13 cellular contexts compared by ENCODE assay signal in genomic region chr19:41866284-41866683, GRCh38. TPM values are rescaled to one million over a fixed set of nuclear protein-coding genes. Genes with fewer than 3 reads are reported as not detected.
DNase-seq lines count a peak whose midpoint lies in the region; ATAC-seq, FAIRE-seq and TF ChIP-seq lines count a peak whose summit lies in the region.
"Had no signal": no experiment of that assay in that cellular context is flagged by ENCODE, and none has a peak within 500 bp of the region (broad histone marks: within the 10 kb centered on the region; RNA-seq: fewer than 3 reads in every experiment).

No MANE protein-coding gene starts in this region.

- CTCF ChIA-PET in CD4-positive, alpha-beta memory T cell (lab: Charles Lee; ENCODE audit: partially characterized antibody): interaction anchor here (8.8 kb wide), 1 partner anchor 8 kb away, joined by 125 read pairs; the partner anchor contains the start of gene CD79A
- CTCF ChIA-PET in activated B cell treated with CpG ODN at 0.5 μM for 24 hours (lab: Charles Lee): no interaction called here

- intact Hi-C loops in CD4-positive, alpha-beta memory T cell (cut with micrococcal nuclease): no loop called here
- intact Hi-C loops in activated B cell treated with CpG ODN at 0.5 μM for 24 hours (cut with micrococcal nuclease): no loop called here
- intact Hi-C loops in kidney (cut with DNase I): no loop called here

- peak in 1 of 5 donors; percentile 33 for DNase-seq in CD4-positive, alpha-beta memory T cell
- DNase-seq in GM23338 (ENCODE audit: low spot score) (no peak), activated B cell treated with CpG ODN at 0.5 μM for 24 hours (no peak), kidney (peak; percentile 17), SHP77 (lab: John Stamatoyannopoulos, UW) (no peak), NCI-H187 (lab: John Stamatoyannopoulos, UW) (no peak), cerebellum (ENCODE audit: low spot score) (no peak)
- DNase-seq: cerebellar nuclear complex; Kasumi-1; mucosa of descending colon; stimulated activated CD4-positive, alpha-beta T cell treated with anti-CD3 and anti-CD28 coated beads, Interleukin-12 subunit alpha, Interleukin-12 subunit beta, amount 100 ng/mL, for 4 hours had no signal

- no peak overlapping the region for H3K9ac ChIP-seq in kidney (ENCODE audit: low read length in 2 of 2)

- H3K27me3 ChIP-seq in CD4-positive, alpha-beta memory T cell (ENCODE audit: insufficient read depth, low read length): no peaks in the 10 kb centered on the region
- no peaks in the 10 kb centered on the region for H3K27me3 ChIP-seq in GM23338 (ENCODE audit: insufficient read depth)

- TF ChIP-seq CTCF in GM23338 (conservative IDR thresholded peaks at IDR 0.05; ENCODE audit: low read depth in 2 of 2): no peak
- TF ChIP-seq CTCF in activated B cell treated with CpG ODN at 0.5 μM for 24 hours (IDR thresholded peaks at IDR 0.05): no peak
- TF ChIP-seq CTCF in kidney (IDR thresholded peaks at IDR 0.05; ENCODE audit: borderline replicate concordance, extremely low read depth, insufficient read depth): no peak

- POLR2A ChIA-PET in CD4-positive, alpha-beta memory T cell (lab: Charles Lee; ENCODE audit: partially characterized antibody): interaction anchor here (0.5 to 7.7 kb wide), 6 partner anchors 9 to 1054 kb away, joined by 3 to 103 read pairs (median 6); partner anchors contain the start of genes ARHGEF1, CD79A and ERFL
- POLR2A ChIA-PET in activated B cell treated with CpG ODN at 0.5 μM for 24 hours (lab: Charles Lee): interaction anchor here (0.7 to 2.0 kb wide), 6 partner anchors 9 to 568 kb away, joined by 3 to 10 read pairs (median 6); no protein-coding TSS in a partner anchor

- peak overlapping the region; percentile 22 for H3K27ac ChIP-seq in CD4-positive, alpha-beta memory T cell (ENCODE audit: low read depth, low read length)
- peak overlapping the region; percentile 98 for H3K27ac ChIP-seq in GM23338 (ENCODE audit: low read depth)
- no peak overlapping the region for H3K27ac ChIP-seq in kidney (ENCODE audit: low read depth in 2 of 2, low read length in 2 of 2)

- peak overlapping the region; percentile 32; the same call in 1 of the 2 replicates for H3K4me2 ChIP-seq in GM23338

- no peaks in the 10 kb centered on the region for H3K9me3 ChIP-seq in CD4-positive, alpha-beta memory T cell (ENCODE audit: control insufficient read depth in 1 of 2, low read length in 2 of 2)
- no peaks in the 10 kb centered on the region for H3K9me3 ChIP-seq in kidney (ENCODE audit: control insufficient read depth in 1 of 2, low read length in 2 of 2)
- H3K9me3 ChIP-seq: mucosa of descending colon had no signal

- peaks cover 94% of the 10 kb centered on the region for H3K4me1 ChIP-seq in CD4-positive, alpha-beta memory T cell (ENCODE audit: insufficient read depth, low read length)
- H3K4me1 ChIP-seq in GM23338 (ENCODE audit: insufficient read depth) (peaks cover 42% of the 10 kb centered on the region), kidney (ENCODE audit: control insufficient read depth in 1 of 2, insufficient read depth in 1 of 2, low read depth in 1 of 2, low read length in 2 of 2) (peaks cover 4 to 17% of the 10 kb centered on the region in 2 donors)

- no peak overlapping the region for H3K4me3 ChIP-seq in CD4-positive, alpha-beta memory T cell (ENCODE audit: low read length in 2 of 2)
- H3K4me3 ChIP-seq in GM23338 (no peak overlapping the region), kidney (ENCODE audit: low read length in 2 of 2) (no peak overlapping the region)
- H3K4me3 ChIP-seq: mucosa of descending colon had no signal

- H3F3A ChIP-seq in GM23338 (replicated peaks; ENCODE audit: low read depth): peaks cover 93% of the 10 kb centered on the region

- H3K9me2 ChIP-seq in GM23338 (ENCODE audit: insufficient read depth): no peaks in the 10 kb centered on the region

- H3K4me3 Mint-ChIP-seq in CD4-positive, alpha-beta memory T cell: peak overlapping the region in 3 of 8 donors; percentile 15 to 59 (median 50)
- 0 out of 3 replicates have a peak overlapping the region, but pooled peaks have one; percentile 17 for H3K4me3 Mint-ChIP-seq in GM23338
- no peak overlapping the region for H3K4me3 Mint-ChIP-seq in activated B cell treated with CpG ODN at 0.5 μM for 24 hours

- FAIRE-seq in kidney (lab: Jason Lieb, UNC): no peak

- H3K36me3 Mint-ChIP-seq in CD4-positive, alpha-beta memory T cell: peaks cover 41 to 74% of the 10 kb centered on the region in 2 donors
- H3K36me3 Mint-ChIP-seq in GM23338 (ENCODE audit: low read depth): peaks cover 99% of the 10 kb centered on the region
- H3K36me3 Mint-ChIP-seq in activated B cell treated with CpG ODN at 0.5 μM for 24 hours (ENCODE audit: low read depth): peaks cover 85% of the 10 kb centered on the region

- peaks cover 75% of the 10 kb centered on the region for H3K36me3 ChIP-seq in CD4-positive, alpha-beta memory T cell (ENCODE audit: insufficient read depth, low read length)
- H3K36me3 ChIP-seq in GM23338 (ENCODE audit: insufficient read depth) (peaks cover 90% of the 10 kb centered on the region), kidney (ENCODE audit: control insufficient read depth in 1 of 2, insufficient read depth in 2 of 2, low read length in 2 of 2) (peaks cover 29 to 57% of the 10 kb centered on the region in 2 donors)

- no peaks in the 10 kb centered on the region for H3K27me3 Mint-ChIP-seq in CD4-positive, alpha-beta memory T cell
- peaks cover 34% of the 10 kb centered on the region for H3K27me3 Mint-ChIP-seq in GM23338 (ENCODE audit: insufficient read depth, low read depth, poor library complexity)
- no peaks in the 10 kb centered on the region for H3K27me3 Mint-ChIP-seq in activated B cell treated with CpG ODN at 0.5 μM for 24 hours

- H3K27ac Mint-ChIP-seq in CD4-positive, alpha-beta memory T cell: peak overlapping the region; percentile 71 to 93 (median 81)
- H3K27ac Mint-ChIP-seq in GM23338 (peak overlapping the region; percentile 90), activated B cell treated with CpG ODN at 0.5 μM for 24 hours (peak overlapping the region; percentile 59)

- peaks cover 81% of the 10 kb centered on the region for H4K20me1 ChIP-seq in GM23338 (replicated peaks; ENCODE audit: insufficient read depth)

- H2AFZ ChIP-seq in GM23338: no peak overlapping the region

- peaks cover 70% of the 10 kb centered on the region for H3K79me2 ChIP-seq in GM23338 (replicated peaks; ENCODE audit: insufficient read depth)

- peaks cover 45 to 84% (median 67%) of the 10 kb centered on the region in 4 donors for H3K4me1 Mint-ChIP-seq in CD4-positive, alpha-beta memory T cell
- peaks cover 41% of the 10 kb centered on the region for H3K4me1 Mint-ChIP-seq in GM23338
- H3K4me1 Mint-ChIP-seq in activated B cell treated with CpG ODN at 0.5 μM for 24 hours: peaks cover 83% of the 10 kb centered on the region

- ATAC-seq in GM23338: peak; percentile 2; the same call in 2 of the 3 replicates
- ATAC-seq in activated B cell treated with CpG ODN at 0.5 μM for 24 hours (ENCODE audit: low read depth): no peak
- no peak for ATAC-seq in GM21737 (IDR thresholded peaks at IDR 0.05; ENCODE audit: unreplicated experiment)
- ATAC-seq: mucosa of descending colon had no signal

- H3K9me3 Mint-ChIP-seq in CD4-positive, alpha-beta memory T cell: no peaks in the 10 kb centered on the region
- H3K9me3 Mint-ChIP-seq in GM23338 (no peaks in the 10 kb centered on the region), activated B cell treated with CpG ODN at 0.5 μM for 24 hours (no peaks in the 10 kb centered on the region)

TF ChIP-seq in GM23338, 12 proteins besides CTCF, POLR2A, EP300 and RAD21 (continues in another document):
- TF ChIP-seq STAT1 (IDR thresholded peaks at IDR 0.05; ENCODE audit: unreplicated experiment) (no peak), ZNF331 (CRISPR knock-in tag; IDR thresholded peaks at IDR 0.05; ENCODE audit: low read depth) (no peak), JUNB (IDR thresholded peaks at IDR 0.05; ENCODE audit: unreplicated experiment) (no peak)

RNA-seq across cellular contexts. Expression of gene RPS19, which starts 6.2 kb away (rescaled TPM):
- 1,000 to 10,000 TPM; 3,807 to 4,015 TPM for total RNA-seq in CD4-positive, alpha-beta memory T cell
- 1,000 to 10,000 TPM; 4,853 to 7,200 TPM for polyA plus RNA-seq in CD4-positive, alpha-beta memory T cell
- total RNA-seq in GM23338 (2014; rRNA removed; shearing (Covaris generic)): 631 and 1,798 TPM in 2 replicates
- polyA plus RNA-seq in GM23338 (2016; fragmentation: Nextera tagmentation; extraction: Ambion mirVana): 4,053 and 4,073 TPM in 2 replicates
- total RNA-seq in activated B cell treated with CpG ODN at 0.5 μM for 24 hours: 4,196 and 4,853 TPM in 2 replicates
- 1,433 TPM for total RNA-seq in kidney
- 2,116 TPM for polyA plus RNA-seq in kidney (ENCODE audit: insufficient read depth, low read depth, low replicate concordance)
- 229 TPM for total RNA-seq in cerebellum

RNA-seq across cellular contexts. Expression of gene CD79A, which starts 10.8 kb away (rescaled TPM):
- 1 to 10 TPM in 1 of 2 experiments, under 1 TPM in 1; 0.93 to 1.3 TPM for total RNA-seq in CD4-positive, alpha-beta memory T cell
- 10 to 100 TPM in 1 of 2 donors, 1 to 10 TPM in 1; 5.1 to 29.7 TPM for polyA plus RNA-seq in CD4-positive, alpha-beta memory T cell
- total RNA-seq in GM23338 (2014; rRNA removed; shearing (Covaris generic)): not detected in 2 replicates
- 0.27 and 0.47 TPM in 2 replicates for polyA plus RNA-seq in GM23338 (2016; fragmentation: Nextera tagmentation; extraction: Ambion mirVana)
- 889 and 943 TPM in 2 replicates for total RNA-seq in activated B cell treated with CpG ODN at 0.5 μM for 24 hours
- total RNA-seq in kidney: 11.0 TPM
- polyA plus RNA-seq in kidney (ENCODE audit: insufficient read depth, low read depth, low replicate concordance): 0.32 TPM
- total RNA-seq in cerebellum: not detected

RNA-seq across cellular contexts. Expression of gene ARHGEF1, which starts 16.7 kb away (rescaled TPM):
- 100 to 1,000 TPM; 956 to 992 TPM for total RNA-seq in CD4-positive, alpha-beta memory T cell
- polyA plus RNA-seq in CD4-positive, alpha-beta memory T cell: 100 to 1,000 TPM; 140 to 325 TPM
- 36.8 and 44.7 TPM in 2 replicates for total RNA-seq in GM23338 (2014; rRNA removed; shearing (Covaris generic))
- polyA plus RNA-seq in GM23338 (2016; fragmentation: Nextera tagmentation; extraction: Ambion mirVana) (41.3 and 50.8 TPM in 2 replicates), kidney (ENCODE audit: insufficient read depth, low read depth, low replicate concordance) (39.0 TPM)
- total RNA-seq in activated B cell treated with CpG ODN at 0.5 μM for 24 hours (351 and 418 TPM in 2 replicates), kidney (139 TPM), cerebellum (11.2 TPM)

RNA-seq across cellular contexts. Expression of gene DMRTC2, which starts 21.4 kb away (rescaled TPM):
- total RNA-seq in CD4-positive, alpha-beta memory T cell: not detected
- polyA plus RNA-seq in CD4-positive, alpha-beta memory T cell: not detected
- total RNA-seq in GM23338 (2014; rRNA removed; shearing (Covaris generic)): 0.21 TPM in 1 of 2 replicates, not detected in the other
- polyA plus RNA-seq in GM23338 (2016; fragmentation: Nextera tagmentation; extraction: Ambion mirVana) (not detected in 2 replicates), kidney (ENCODE audit: insufficient read depth, low read depth, low replicate concordance) (not detected)
- total RNA-seq in activated B cell treated with CpG ODN at 0.5 μM for 24 hours (not detected in 2 replicates), kidney (not detected), cerebellum (not detected)
- total RNA-seq: G401, mucosa of descending colon had no signal

RNA-seq across cellular contexts. Expression of gene LYPD4, which starts 21.8 kb away (rescaled TPM):
- not detected for total RNA-seq in CD4-positive, alpha-beta memory T cell
- not detected for polyA plus RNA-seq in CD4-positive, alpha-beta memory T cell
- not detected in 2 replicates for total RNA-seq in GM23338 (2014; rRNA removed; shearing (Covaris generic))
- polyA plus RNA-seq in GM23338 (2016; fragmentation: Nextera tagmentation; extraction: Ambion mirVana): not detected in 2 replicates
- total RNA-seq in activated B cell treated with CpG ODN at 0.5 μM for 24 hours: not detected in 2 replicates
- total RNA-seq in kidney: not detected
- polyA plus RNA-seq in kidney (ENCODE audit: insufficient read depth, low read depth, low replicate concordance): not detected
- total RNA-seq in cerebellum: not detected
- total RNA-seq: G401, mucosa of descending colon had no signal

Comparison
In these comparisons a context has a peak if more than half of its experiments do, and no peak if none do; other contexts are left out.
1. H3K27ac ChIP-seq: peak in CD4-positive, alpha-beta memory T cell (single experiment) and GM23338 (single experiment); none in kidney (0 of 2).
2. RNA of gene CD79A, which starts 10.8 kb away (total RNA-seq): 889 to 943 TPM in activated B cell treated with CpG ODN at 0.5 μM for 24 hours; 11.0 TPM in kidney (single experiment), 0.93 to 1.3 TPM in CD4-positive, alpha-beta memory T cell, not detected in cerebellum (single experiment) and not detected in GM23338; every median in the first group is over 10 times any median in the second.
3. Peak in every context shown above with its lines, with median percentiles within 50 percentile points of each other: H3K27ac Mint-ChIP-seq.